Comparison of ENCODE assay signal across 9 cellular contexts in the genomic region with DNA sequence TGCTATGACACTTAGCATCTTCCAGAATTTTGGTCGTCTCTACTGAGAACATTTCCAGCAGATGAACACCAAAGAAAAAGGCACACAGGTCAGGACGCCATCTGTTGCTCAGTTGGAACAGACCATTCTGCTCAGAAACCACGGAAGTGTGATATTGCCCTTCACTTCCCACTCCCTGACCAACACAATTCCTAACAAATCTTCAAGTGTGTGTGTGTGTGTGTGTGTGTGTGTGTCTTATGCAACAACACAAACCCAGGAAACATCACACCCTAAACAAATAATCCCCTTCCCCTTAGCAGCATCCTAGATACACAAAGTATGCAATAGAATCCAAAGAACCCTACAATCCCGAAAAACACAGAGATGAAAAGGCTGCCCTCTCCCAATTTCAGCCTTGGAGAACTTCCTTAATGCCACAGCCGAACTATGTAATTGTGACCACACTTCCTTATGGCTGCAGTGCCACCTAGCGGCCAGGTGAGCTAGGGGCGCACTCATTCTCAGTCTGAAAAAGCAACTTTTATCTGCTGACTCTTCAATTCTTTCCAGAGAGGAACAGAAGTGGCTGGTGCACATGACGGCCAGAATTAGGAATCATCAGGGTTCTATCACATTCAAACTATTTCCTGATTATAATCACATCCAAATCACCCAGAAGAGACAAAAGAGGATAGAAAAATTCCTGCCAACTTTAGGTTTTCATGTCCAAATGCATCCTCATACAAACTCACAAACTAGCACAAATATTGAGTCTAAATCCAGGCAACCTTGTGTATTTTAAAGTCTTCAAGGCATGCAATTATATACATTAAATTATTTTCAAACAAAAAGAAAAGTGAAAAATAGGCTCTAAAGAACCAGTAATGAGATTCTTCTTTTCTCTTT.
DNase-seq lines count a peak whose midpoint lies in the region; ATAC-seq and TF ChIP-seq lines count a peak whose summit lies in the region.
"Had no signal": no experiment of that assay in that cellular context is flagged by ENCODE, and none has a peak within 500 bp of the region (broad histone marks: within the 10 kb centered on the region; RNA-seq: fewer than 3 reads in every experiment).

No MANE protein-coding gene starts in this region.

- intact Hi-C loops in activated CD4-positive, alpha-beta T cell treated with anti-CD3 and anti-CD28 coated beads, Interleukin-2, amount 10 ng/mL, durations not matched to agents 24 days and 14 days (cut with micrococcal nuclease): loop anchor here (5.0 kb wide), 1 partner anchor 1522 kb away; no protein-coding TSS in a partner anchor
- intact Hi-C loops in lower lobe of right lung (cut with DNase I): no loop called here

- no peak overlapping the region for H3K4me3 ChIP-seq in lower lobe of right lung

- ATAC-seq in GM18907 (IDR thresholded peaks at IDR 0.05; ENCODE audit: unreplicated experiment): peak; percentile 94
- peak; percentile 90 for ATAC-seq in HG03159 (IDR thresholded peaks at IDR 0.05; ENCODE audit: unreplicated experiment)
- peak; percentile 87 to 95 for ATAC-seq in lower lobe of right lung

- no peaks in the 10 kb centered on the region for H3K27me3 Mint-ChIP-seq in activated CD4-positive, alpha-beta T cell treated with anti-CD3 and anti-CD28 coated beads, Interleukin-2, amount 10 ng/mL, durations not matched to agents 24 days and 14 days

- peak; percentile 88 for TF ChIP-seq CTCF in lower lobe of right lung (IDR thresholded peaks at IDR 0.05)

- H3K4me3 Mint-ChIP-seq in activated CD4-positive, alpha-beta T cell treated with anti-CD3 and anti-CD28 coated beads, Interleukin-2, amount 10 ng/mL, durations not matched to agents 24 days and 14 days: no peak overlapping the region
- H3K4me3 Mint-ChIP-seq: T-helper 1 cell treated with Interleukin-12 subunit alpha and Interleukin-12 subunit beta and Interleukin-4 antibody, amounts not matched to agents 30 μg/mL and 1 μg/mL, for 36 hours had no signal

- DNase-seq in Ammon's horn (ENCODE audit: low spot score) (peak; percentile 70), NCI-H446 treated with DMSO at 0.1 percent for 48 hours (lab: John Stamatoyannopoulos, UW) (peak; percentile 3), dermis blood vessel endothelial cell (peak; percentile 58), lower lobe of right lung (peak; percentile 76)
- peak; percentile 89 for DNase-seq in activated CD4-positive, alpha-beta T cell treated with anti-CD3 and anti-CD28 coated beads, Interleukin-2, amount 10 ng/mL, durations not matched to agents 24 days and 14 days
- DNase-seq in stimulated activated CD8-positive, alpha-beta memory T cell treated with anti-CD3 and anti-CD28 coated beads, Interleukin-15, amount 100 ng/mL, for 48 hours (ENCODE audit: low read depth in 2 of 2): peak; percentile 23 to 30

- no peak overlapping the region for H3K27ac Mint-ChIP-seq in activated CD4-positive, alpha-beta T cell treated with anti-CD3 and anti-CD28 coated beads, Interleukin-2, amount 10 ng/mL, durations not matched to agents 24 days and 14 days
- H3K27ac Mint-ChIP-seq: T-helper 1 cell treated with Interleukin-12 subunit alpha and Interleukin-12 subunit beta and Interleukin-4 antibody, amounts not matched to agents 30 μg/mL and 1 μg/mL, for 36 hours had no signal

- no peaks in the 10 kb centered on the region for H3K9me3 ChIP-seq in lower lobe of right lung

- no peaks in the 10 kb centered on the region for H3K27me3 ChIP-seq in lower lobe of right lung (ENCODE audit: low read depth)

- H3K4me1 Mint-ChIP-seq in activated CD4-positive, alpha-beta T cell treated with anti-CD3 and anti-CD28 coated beads, Interleukin-2, amount 10 ng/mL, durations not matched to agents 24 days and 14 days: peaks cover 2% of the 10 kb centered on the region

- H3K36me3 ChIP-seq in lower lobe of right lung: no peaks in the 10 kb centered on the region

- H3K36me3 Mint-ChIP-seq in activated CD4-positive, alpha-beta T cell treated with anti-CD3 and anti-CD28 coated beads, Interleukin-2, amount 10 ng/mL, durations not matched to agents 24 days and 14 days (ENCODE audit: low read depth): no peaks in the 10 kb centered on the region

- no peak overlapping the region for H3K27ac ChIP-seq in lower lobe of right lung

- H3K4me1 ChIP-seq in lower lobe of right lung: no peaks in the 10 kb centered on the region

- H3K9me3 Mint-ChIP-seq in activated CD4-positive, alpha-beta T cell treated with anti-CD3 and anti-CD28 coated beads, Interleukin-2, amount 10 ng/mL, durations not matched to agents 24 days and 14 days: no peaks in the 10 kb centered on the region
- H3K9me3 Mint-ChIP-seq: T-helper 1 cell treated with Interleukin-12 subunit alpha and Interleukin-12 subunit beta and Interleukin-4 antibody, amounts not matched to agents 30 μg/mL and 1 μg/mL, for 36 hours had no signal

Comparison
In these comparisons a context has a peak if more than half of its experiments do, and no peak if none do; other contexts are left out.
1. DNase-seq: peak in every context shown above with its lines; median percentile 89 in activated CD4-positive, alpha-beta T cell treated with anti-CD3 and anti-CD28 coated beads, Interleukin-2, amount 10 ng/mL, durations not matched to agents 24 days and 14 days; 76 in lower lobe of right lung; 70 in Ammon's horn; 58 in dermis blood vessel endothelial cell; 26 in stimulated activated CD8-positive, alpha-beta memory T cell treated with anti-CD3 and anti-CD28 coated beads, Interleukin-15, amount 100 ng/mL, for 48 hours; 3 in NCI-H446 treated with DMSO at 0.1 percent for 48 hours.